ENCODE assay signal across 31 cellular contexts in the genomic region with DNA sequence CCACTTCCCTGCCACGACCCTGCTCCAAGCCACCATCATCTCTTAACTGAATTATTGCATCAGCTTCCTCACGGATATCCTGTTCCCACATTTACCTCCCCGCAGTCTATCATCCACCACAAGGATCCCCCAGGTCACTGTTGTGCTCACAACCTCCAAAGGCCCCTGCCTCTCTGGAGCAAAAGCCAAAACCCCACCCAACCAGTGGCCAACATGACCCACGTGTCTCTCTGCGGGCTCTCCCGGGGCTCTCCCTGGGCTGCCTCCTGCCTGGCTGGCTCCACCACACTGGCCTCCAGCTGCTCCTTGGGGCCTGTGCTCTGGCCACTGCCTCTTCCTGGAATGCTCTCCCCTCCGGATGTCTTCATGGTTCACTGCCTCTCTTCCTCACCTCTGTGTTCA.
DNase-seq lines count a peak whose midpoint lies in the region; TF ChIP-seq lines count a peak whose summit lies in the region.
"Had no signal": no experiment of that assay in that cellular context is flagged by ENCODE, and none has a peak within 500 bp of the region (broad histone marks: within the 10 kb centered on the region; RNA-seq: fewer than 3 reads in every experiment).

No MANE protein-coding gene starts in this region.

- in situ Hi-C loops in KBM-7 (cut with MboI; ENCODE audit: low pct_unique_long_range_greater_than_20kb, low sequenced_read_pairs) = no loop called here

- POLR2A ChIA-PET in OCI-LY7 (lab: Charles Lee) = interaction anchor here (1.6 kb wide), 1 partner anchor 11 kb away, joined by 3 read pairs; no protein-coding TSS in a partner anchor

- no peaks in the 10 kb centered on the region for H3K9me3 ChIP-seq in OCI-LY7 (ENCODE audit: low read length)
- H3K9me3 ChIP-seq: ascending aorta, colonic mucosa, pancreas, SJCRH30, suprapubic skin, upper lobe of left lung had no signal

- no TSS peak for BruUV-seq in OCI-LY7 (replicated peaks; lab: Mats Ljungman, UMichigan)

- peaks cover 41% of the 10 kb centered on the region for H3K4me1 Mint-ChIP-seq in T-helper 1 cell treated with Interleukin-12 subunit alpha and Interleukin-12 subunit beta and Interleukin-4 antibody, amounts not matched to agents 30 μg/mL and 1 μg/mL, for 36 hours (ENCODE audit: low read depth)
- H3K4me1 Mint-ChIP-seq: activated B cell treated with CpG ODN at 0.5 μM for 24 hours; CD4-positive, CD25-positive, alpha-beta regulatory T cell had no signal

- H3K79me2 ChIP-seq in OCI-LY7 (ENCODE audit: insufficient read depth, low read depth, low read length) = no peaks in the 10 kb centered on the region

- CTCF ChIA-PET in OCI-LY7 (lab: Charles Lee; ENCODE audit: unreplicated experiment) = no interaction called here

- H4K20me1 ChIP-seq in OCI-LY7 (ENCODE audit: insufficient read depth, low read length) = no peaks in the 10 kb centered on the region

- no peaks in the 10 kb centered on the region for H3K27me3 Mint-ChIP-seq in T-helper 1 cell treated with Interleukin-12 subunit alpha and Interleukin-12 subunit beta and Interleukin-4 antibody, amounts not matched to agents 30 μg/mL and 1 μg/mL, for 36 hours (ENCODE audit: low read depth)
- H3K27me3 Mint-ChIP-seq: activated B cell treated with CpG ODN at 0.5 μM for 24 hours; activated CD4-positive, alpha-beta T cell treated with anti-CD3 and anti-CD28 coated beads, Interleukin-2, amount 10 ng/mL, durations not matched to agents 7 days and 5 days; CD4-positive, CD25-positive, alpha-beta regulatory T cell had no signal

- no peak overlapping the region for H3K4me3 Mint-ChIP-seq in T-helper 1 cell treated with Interleukin-12 subunit alpha and Interleukin-12 subunit beta and Interleukin-4 antibody, amounts not matched to agents 30 μg/mL and 1 μg/mL, for 36 hours
- H3K4me3 Mint-ChIP-seq: activated B cell treated with CpG ODN at 0.5 μM for 24 hours; activated CD4-positive, alpha-beta T cell treated with anti-CD3 and anti-CD28 coated beads, Interleukin-2, amount 10 ng/mL, durations not matched to agents 7 days and 5 days; activated naive CD8-positive, alpha-beta T cell; CD4-positive, CD25-positive, alpha-beta regulatory T cell; nephron had no signal

- no peak overlapping the region for H3K4me3 ChIP-seq in OCI-LY7 (ENCODE audit: low read depth, low read length, poor library complexity, severe bottlenecking)
- H3K4me3 ChIP-seq: ascending aorta, cardiac muscle cell, colonic mucosa, pancreas, SJCRH30, smooth muscle cell, suprapubic skin, upper lobe of left lung had no signal

- H2AFZ ChIP-seq in OCI-LY7 (ENCODE audit: low read length) = no peak overlapping the region

- H3K27ac ChIP-seq in OCI-LY7 (ENCODE audit: low read depth, low read length, poor library complexity, severe bottlenecking) = no peak overlapping the region
- H3K27ac ChIP-seq: ascending aorta, cardiac muscle cell, colonic mucosa, pancreas, SJCRH30, suprapubic skin, upper lobe of left lung had no signal

- no peak for DNase-seq in T-helper 1 cell
- DNase-seq in KBM-7 = peak; percentile 79
- peak; percentile 88 for DNase-seq in glomerular visceral epithelial cell (ENCODE audit: extremely low spot score)
- peak; percentile 62 for DNase-seq in renal cortical epithelial cell (ENCODE audit: low read depth)
- DNase-seq in OCI-LY7 (ENCODE audit: low spot score) = no peak
- no peak for DNase-seq in SW480 (ENCODE audit: low spot score)
- no peak for DNase-seq in SHP77 (lab: John Stamatoyannopoulos, UW)
- DNase-seq: 8988T; activated B cell treated with CpG ODN at 0.5 μM for 24 hours; activated CD4-positive, alpha-beta T cell treated with anti-CD3 and anti-CD28 coated beads, Interleukin-2, amount 10 ng/mL, durations not matched to agents 7 days and 5 days; activated effector memory CD4-positive, alpha-beta T cell treated with anti-CD3 and anti-CD28 coated beads, Interleukin-2, amount 50 U/mL, for 16 hours; activated T-cell treated with anti-CD3 and anti-CD28 coated beads, Interleukin-2, amount 50 U/mL, for 1 hour; CD4-positive, CD25-positive, alpha-beta regulatory T cell; colonic mucosa; EL; erythroblast; HCEC 1CT; NCI-H1694; NCI-H774; pancreas; SJCRH30; stimulated activated naive CD4-positive, alpha-beta T cell; SW 1271; upper lobe of left lung had no signal

- no peaks in the 10 kb centered on the region for H3K36me3 ChIP-seq in OCI-LY7 (ENCODE audit: insufficient read depth, low read length)
- H3K36me3 ChIP-seq: ascending aorta, cardiac muscle cell, colonic mucosa, pancreas, SJCRH30, suprapubic skin, upper lobe of left lung had no signal

- H3K9me3 Mint-ChIP-seq in T-helper 1 cell treated with Interleukin-12 subunit alpha and Interleukin-12 subunit beta and Interleukin-4 antibody, amounts not matched to agents 30 μg/mL and 1 μg/mL, for 36 hours = peaks cover 18% of the 10 kb centered on the region
- H3K9me3 Mint-ChIP-seq: nephron had no signal

- no peak overlapping the region for H3K4me2 ChIP-seq in OCI-LY7 (ENCODE audit: low read length)
- H3K4me2 ChIP-seq: smooth muscle cell had no signal

- TF ChIP-seq CTCF in OCI-LY7 (conservative IDR thresholded peaks at IDR 0.05; ENCODE audit: low read length) = no peak

- H3K9me2 ChIP-seq in OCI-LY7 (ENCODE audit: insufficient read depth, low read length) = no peaks in the 10 kb centered on the region

- peaks cover 8% of the 10 kb centered on the region for H3K36me3 Mint-ChIP-seq in T-helper 1 cell treated with Interleukin-12 subunit alpha and Interleukin-12 subunit beta and Interleukin-4 antibody, amounts not matched to agents 30 μg/mL and 1 μg/mL, for 36 hours (ENCODE audit: low read depth)
- H3K36me3 Mint-ChIP-seq: activated naive CD8-positive, alpha-beta T cell; CD4-positive, CD25-positive, alpha-beta regulatory T cell had no signal

- intact Hi-C loops in OCI-LY7 (cut with micrococcal nuclease; ENCODE audit: unreplicated experiment) = no loop called here

- peak overlapping the region; percentile 46 for H3K27ac Mint-ChIP-seq in T-helper 1 cell treated with Interleukin-12 subunit alpha and Interleukin-12 subunit beta and Interleukin-4 antibody, amounts not matched to agents 30 μg/mL and 1 μg/mL, for 36 hours
- H3K27ac Mint-ChIP-seq: activated B cell treated with CpG ODN at 0.5 μM for 24 hours; activated naive CD8-positive, alpha-beta T cell; CD4-positive, CD25-positive, alpha-beta regulatory T cell; nephron had no signal

- no peaks in the 10 kb centered on the region for H3K4me1 ChIP-seq in OCI-LY7 (ENCODE audit: insufficient read depth, low read length, poor library complexity, severe bottlenecking)
- H3K4me1 ChIP-seq: ascending aorta, pancreas, SJCRH30, suprapubic skin, upper lobe of left lung had no signal

Comparison
In these comparisons a context has a peak if more than half of its experiments do, and no peak if none do; other contexts are left out.
1. DNase-seq: peak in KBM-7 (single experiment), glomerular visceral epithelial cell (single experiment) and renal cortical epithelial cell (single experiment); none in T-helper 1 cell (0 of 5), OCI-LY7 (single experiment), SW480 (single experiment) and SHP77 (0 of 2).